ENCODE assay signal across 27 cellular contexts in genomic region chr13:61276401-61276800, GRCh38.
"Had no signal": no experiment of that assay in that cellular context is flagged by ENCODE, and none has a peak within 500 bp of the region (broad histone marks: within the 10 kb centered on the region; RNA-seq: fewer than 3 reads in every experiment).

No MANE protein-coding gene starts in this region.

- ATAC-seq: activated CD8-positive, alpha-beta T cell treated with anti-CD3 and anti-CD28 coated beads for 36 hours; activated T-cell treated with anti-CD3 and anti-CD28 coated beads, Interleukin-2, amount 50 U/mL, for 72 hours; activated T-helper 17 cell treated with anti-CD3 and anti-CD28 coated beads, Interleukin-2, amount 50 U/mL, for 72 hours; Right ventricle myocardium inferior had no signal

- DNase-seq: activated CD4-positive, alpha-beta T cell treated with anti-CD3 and anti-CD28 coated beads, Interleukin-2, amount 10 ng/mL, durations not matched to agents 24 days and 14 days; activated CD4-positive, alpha-beta T cell treated with anti-CD3 and anti-CD28 coated beads, Interleukin-2, amount 50 U/mL, for 4 hours; activated CD4-positive, CD25-positive, alpha-beta regulatory T cell; activated CD8-positive, alpha-beta T cell treated with anti-CD3 and anti-CD28 coated beads for 36 hours; activated effector memory CD4-positive, alpha-beta T cell treated with anti-CD3 and anti-CD28 coated beads, Interleukin-2, amount 50 U/mL, for 16 hours; activated naive CD4-positive, alpha-beta T cell; activated naive CD4-positive, alpha-beta T cell treated with anti-CD3 and anti-CD28 coated beads, Interleukin-2, amount 50 U/mL, for 16 hours; activated naive CD8-positive, alpha-beta T cell treated with anti-CD3 and anti-CD28 coated beads for 36 hours; activated T-cell treated with anti-CD3 and anti-CD28 coated beads, Interleukin-2, amount 50 U/mL, for 1 hour; activated T-cell treated with anti-CD3 and anti-CD28 coated beads, Interleukin-2, amount 50 U/mL, for 72 hours; amniotic stem cell; aorta; brain microvascular endothelial cell; central memory CD4-positive, alpha-beta T cell; NCI-H1105; NCI-H1417 treated with DMSO at 0.1 percent for 48 hours; NCI-H187 treated with DMSO at 0.1 percent for 48 hours; NCI-H2081; NCI-H2171 treated with DMSO at 0.1 percent for 48 hours; NCI-H2227 treated with DMSO at 0.1 percent for 48 hours; NCI-H524 treated with DMSO at 0.1 percent for 48 hours; Peyer's patch; SIG-M5; T1000; WERI-Rb-1 had no signal
